6 cellular contexts compared by ENCODE assay signal in genomic region chr16:35184356-35184870, GRCh38.
"Had no signal": no experiment of that assay in that cellular context is flagged by ENCODE, and none has a peak within 500 bp of the region (broad histone marks: within the 10 kb centered on the region; RNA-seq: fewer than 3 reads in every experiment).

No MANE protein-coding gene starts in this region.

- H3K27ac ChIP-seq: HL-60 had no signal

- DNase-seq: H9, HCEC 1CT, IMR-90 had no signal

- H3K4me3 ChIP-seq: GM23338, K562 had no signal

- H2AFZ ChIP-seq: GM23338 had no signal

- H3K27ac Mint-ChIP-seq: GM23338, H9 had no signal

- H3K4me3 Mint-ChIP-seq: GM23338, H9 had no signal

- H3K4me1 Mint-ChIP-seq: GM23338, H9 had no signal

- H3K4me2 ChIP-seq: GM23338 had no signal
